In genomic region chr5:2801602-2802525, GRCh38 we compare ENCODE assay signal across 17 cellular contexts. TPM values are rescaled to one million over a fixed set of nuclear protein-coding genes. Genes with fewer than 3 reads are reported as not detected.
"Had no signal": no experiment of that assay in that cellular context is flagged by ENCODE, and none has a peak within 500 bp of the region (broad histone marks: within the 10 kb centered on the region; RNA-seq: fewer than 3 reads in every experiment).

No MANE protein-coding gene starts in this region.

- H3K4me3 Mint-ChIP-seq: naive thymus-derived CD8-positive, alpha-beta T cell had no signal

- H3K27ac Mint-ChIP-seq: naive thymus-derived CD8-positive, alpha-beta T cell had no signal

- H3K36me3 ChIP-seq: prostate gland, right lobe of liver, spleen, suprapubic skin had no signal

- H3K9me3 ChIP-seq: body of pancreas, mucosa of descending colon, prostate gland, right lobe of liver, suprapubic skin had no signal

- H3K4me1 Mint-ChIP-seq: naive thymus-derived CD8-positive, alpha-beta T cell had no signal

- H3K4me1 ChIP-seq: body of pancreas, prostate gland, right lobe of liver, spleen, suprapubic skin had no signal

- H3K4me3 ChIP-seq: body of pancreas, coronary artery, mucosa of descending colon, prostate gland, right lobe of liver, spleen, suprapubic skin had no signal

- H3K27me3 ChIP-seq: body of pancreas, right lobe of liver had no signal

- H3K27ac ChIP-seq: body of pancreas, coronary artery, epithelial cell of prostate, prostate gland, right lobe of liver, spleen, suprapubic skin had no signal

- DNase-seq: activated naive CD4-positive, alpha-beta T cell treated with anti-CD3 and anti-CD28 coated beads, Interleukin-2, amount 50 U/mL, for 16 hours; body of pancreas; central memory CD4-positive, alpha-beta T cell; effector memory CD4-positive, alpha-beta T cell; hippocampal formation; mammary epithelial cell; mucosa of descending colon; naive thymus-derived CD8-positive, alpha-beta T cell; right lobe of liver; spleen; stimulated activated CD4-positive, alpha-beta T cell treated with anti-CD3 and anti-CD28 coated beads, Interleukin-1b, Interleukin-23, amount 100 ng/mL, for 48 hours; stimulated activated naive CD4-positive, alpha-beta T cell; T-helper 2 cell had no signal

- H3K36me3 Mint-ChIP-seq: naive thymus-derived CD8-positive, alpha-beta T cell had no signal

RNA-seq across cellular contexts. Expression of gene IRX2, which starts 50.4 kb away (rescaled TPM):
- total RNA-seq: naive thymus-derived CD8-positive, alpha-beta T cell; right lobe of liver had no signal
- polyA plus RNA-seq: naive thymus-derived CD8-positive, alpha-beta T cell had no signal
